ENCODE assay signal across 9 cellular contexts in genomic region chr1:23525558-23526174, GRCh38. TPM values are rescaled to one million over a fixed set of nuclear protein-coding genes. Genes with fewer than 3 reads are reported as not detected.
A peak's percentile ranks its signal among the peaks of the same experiment; 100 is the strongest.
DNase-seq lines count a peak whose midpoint lies in the region; ATAC-seq and FAIRE-seq lines count a peak whose summit lies in the region.
"Had no signal": no experiment of that assay in that cellular context is flagged by ENCODE, and none has a peak within 500 bp of the region (broad histone marks: within the 10 kb centered on the region; RNA-seq: fewer than 3 reads in every experiment).

No MANE protein-coding gene starts in this region.

- H3K27me3 ChIP-seq in SJCRH30 = no peaks in the 10 kb centered on the region
- H3K27me3 ChIP-seq: ascending aorta had no signal

- H3K27ac ChIP-seq in SJCRH30 = peak overlapping the region; percentile 96
- H3K27ac ChIP-seq: ascending aorta had no signal

- peak; percentile 86 for FAIRE-seq in GM19239 (lab: Jason Lieb, UNC)

- peak overlapping the region; percentile 1; the same call in 1 of the 2 replicates for H3K4me3 ChIP-seq in SJCRH30
- H3K4me3 ChIP-seq: ascending aorta had no signal

- ATAC-seq in HG03280 (IDR thresholded peaks at IDR 0.05; ENCODE audit: unreplicated experiment) = no peak

- peaks cover 53% of the 10 kb centered on the region for H3K4me1 ChIP-seq in SJCRH30

- no peaks in the 10 kb centered on the region for H3K9me3 ChIP-seq in SJCRH30 (replicated peaks)
- H3K9me3 ChIP-seq: ascending aorta had no signal

- H3K36me3 ChIP-seq in SJCRH30 = peaks cover 15% of the 10 kb centered on the region
- H3K36me3 ChIP-seq: ascending aorta had no signal

- DNase-seq in DMS 273 treated with DMSO at 0.1 percent for 48 hours (lab: John Stamatoyannopoulos, UW) = peak; percentile 56
- DNase-seq in GM19239 (ENCODE audit: insufficient read length, low spot score) = no peak
- peak; percentile 83 to 90 for DNase-seq in SJCRH30
- DNase-seq in myocyte (ENCODE audit: low read depth) = peak; percentile 72
- no peak for DNase-seq in COR-L47 (lab: John Stamatoyannopoulos, UW)
- no peak for DNase-seq in effector CD8-positive, alpha-beta T cell (lab: John Stamatoyannopoulos, UW)
- DNase-seq: foreskin fibroblast had no signal

RNA-seq across cellular contexts. Expression of gene E2F2, which starts 5.4 kb away (rescaled TPM):
- total RNA-seq in SJCRH30 (2014; rRNA removed; shearing (Covaris generic)) = 33.5 and 43.2 TPM in 2 replicates
- 0.13 and 0.16 TPM in 2 replicates for total RNA-seq in myocyte
- 0.03 TPM for polyA plus RNA-seq in myocyte (2012)
- total RNA-seq: ascending aorta had no signal

RNA-seq across cellular contexts. Expression of gene ID3, which starts 33.6 kb away (rescaled TPM):
- 332 and 336 TPM in 2 replicates for total RNA-seq in SJCRH30 (2014; rRNA removed; shearing (Covaris generic))
- 13.5 and 21.1 TPM in 2 replicates for total RNA-seq in myocyte
- 43.6 TPM for polyA plus RNA-seq in myocyte (2012)

RNA-seq across cellular contexts. Expression of gene ASAP3, which starts 41.7 kb away (rescaled TPM):
- total RNA-seq in SJCRH30 (2014; rRNA removed; shearing (Covaris generic)) = 19.7 and 24.0 TPM in 2 replicates
- total RNA-seq in myocyte = 48.8 and 104 TPM in 2 replicates
- 26.8 TPM for polyA plus RNA-seq in myocyte (2012)

Comparison
In these comparisons a context has a peak if more than half of its experiments do, and no peak if none do; other contexts are left out.
1. DNase-seq: peak in DMS 273 treated with DMSO at 0.1 percent for 48 hours (single experiment), SJCRH30 (2 of 2) and myocyte (single experiment); none in GM19239 (single experiment), COR-L47 (single experiment) and effector CD8-positive, alpha-beta T cell (single experiment).
2. RNA of gene E2F2, which starts 5.4 kb away (total RNA-seq): 33.5 to 43.2 TPM in SJCRH30; 0.13 to 0.16 TPM in myocyte; every median in the first group is over 10 times any median in the second.
3. RNA of gene ID3, which starts 33.6 kb away (total RNA-seq): 332 to 336 TPM in SJCRH30; 13.5 to 21.1 TPM in myocyte; every median in the first group is over 10 times any median in the second.